ENCODE assay signal across 1 cellular context in genomic region chr19:55632463-55632834, GRCh38.
TF ChIP-seq lines count a peak whose summit lies in the region.

No MANE protein-coding gene starts in this region.

TF ChIP-seq in WTC11, 78 proteins besides CTCF, POLR2A, EP300 and RAD21:
- TF ChIP-seq ATF6 (CRISPR knock-in tag; IDR thresholded peaks at IDR 0.05) (no peak), E2F4 (CRISPR knock-in tag; IDR thresholded peaks at IDR 0.05; ENCODE audit: borderline replicate concordance, low read depth) (no peak), ZNF425 (CRISPR knock-in tag; conservative IDR thresholded peaks at IDR 0.05) (no peak), PRRX2 (CRISPR knock-in tag; IDR thresholded peaks at IDR 0.05) (no peak), ATF1 (CRISPR knock-in tag; IDR thresholded peaks at IDR 0.05) (no peak), RORB (CRISPR knock-in tag; IDR thresholded peaks at IDR 0.05) (no peak)
